ENCODE assay signal across 24 cellular contexts in the genomic region with DNA sequence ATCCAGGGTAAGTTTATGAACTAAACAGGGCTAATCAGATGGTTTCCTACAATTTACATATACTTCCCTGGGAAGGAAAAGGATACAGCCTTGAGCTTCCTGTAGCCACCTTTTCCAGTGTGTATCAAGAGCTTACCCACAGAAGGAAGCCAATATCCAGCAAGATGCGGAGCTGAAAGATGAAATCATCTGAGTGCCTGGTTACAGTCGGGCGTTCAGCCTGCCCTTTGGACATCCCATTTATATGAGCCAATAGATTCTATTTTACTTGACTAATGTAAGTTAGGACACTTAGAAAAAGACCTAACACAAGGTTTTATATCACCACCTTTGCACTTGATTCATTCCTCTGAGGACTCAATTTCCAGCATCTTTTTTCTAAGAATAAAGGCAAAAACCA.
"Had no signal": no experiment of that assay in that cellular context is flagged by ENCODE, and none has a peak within 500 bp of the region (broad histone marks: within the 10 kb centered on the region; RNA-seq: fewer than 3 reads in every experiment).

No MANE protein-coding gene starts in this region.

- H3K9me3 ChIP-seq: pancreas, psoas muscle, right lobe of liver, sigmoid colon, spleen, suprapubic skin, testis, tibial artery, transverse colon, upper lobe of right lung, uterus had no signal

- H2AFZ ChIP-seq: neural progenitor cell had no signal

- H3K27ac ChIP-seq: pancreas, psoas muscle, right lobe of liver, spleen, suprapubic skin, testis, tibial artery, upper lobe of right lung, uterus had no signal

- ATAC-seq: naive thymus-derived CD4-positive, alpha-beta T cell; pancreas; psoas muscle; right cardiac atrium; right lobe of liver; stimulated activated naive CD8-positive, alpha-beta T cell treated with anti-CD3 and anti-CD28 coated beads, Interleukin-15, amount 100 ng/mL, for 72 hours; stimulated activated naive CD8-positive, alpha-beta T cell treated with anti-CD3 and anti-CD28 coated beads, Interleukin-15, Interleukin-2, amounts not matched to agents 100 U/mL and 50 U/mL, for 24 hours; upper lobe of right lung had no signal

- H3K27me3 ChIP-seq: neural progenitor cell, pancreas, right lobe of liver, sigmoid colon, spleen, suprapubic skin, testis, tibial artery, transverse colon, upper lobe of right lung, uterus had no signal

- H3K4me3 ChIP-seq: neural progenitor cell, pancreas, psoas muscle, right lobe of liver, sigmoid colon, smooth muscle cell, spleen, suprapubic skin, testis, tibial artery, transverse colon, upper lobe of right lung, uterus had no signal

- FAIRE-seq: pancreas had no signal

- DNase-seq: naive thymus-derived CD4-positive, alpha-beta T cell; pancreas; psoas muscle; right cardiac atrium; right lobe of liver; sigmoid colon; spleen; stimulated activated CD4-positive, alpha-beta T cell treated with anti-CD3 and anti-CD28 coated beads, Interleukin-12 subunit alpha, Interleukin-12 subunit beta, amount 100 ng/mL, for 4 hours; stimulated activated CD4-positive, alpha-beta T cell treated with anti-CD3 and anti-CD28 coated beads, Interleukin-1b, Interleukin-23, amount 100 ng/mL, for 48 hours; stimulated activated CD4-positive, alpha-beta T cell treated with anti-CD3 and anti-CD28 coated beads, Interleukin-4, amount 100 ng/mL, for 1 hour; stimulated activated CD4-positive, alpha-beta T cell treated with anti-CD3 and anti-CD28 coated beads, Interleukin-4, amount 100 ng/mL, for 4 hours; stimulated activated CD8-positive, alpha-beta memory T cell treated with anti-CD3 and anti-CD28 coated beads, Interleukin-4, amount 100 ng/mL, for 48 hours; stimulated activated naive CD4-positive, alpha-beta T cell; stimulated activated naive CD8-positive, alpha-beta T cell treated with anti-CD3 and anti-CD28 coated beads, Interleukin-15, amount 100 ng/mL, for 72 hours; stimulated activated naive CD8-positive, alpha-beta T cell treated with anti-CD3 and anti-CD28 coated beads, Interleukin-15, Interleukin-2, amounts not matched to agents 100 U/mL and 50 U/mL, for 24 hours; substantia nigra; testis; tibial artery; transverse colon; upper lobe of right lung; uterus had no signal

- H3K9ac ChIP-seq: neural progenitor cell had no signal

- H3K36me3 ChIP-seq: neural progenitor cell, pancreas, right lobe of liver, sigmoid colon, spleen, suprapubic skin, tibial artery, transverse colon, upper lobe of right lung, uterus had no signal

- H3K4me1 ChIP-seq: pancreas, psoas muscle, right lobe of liver, suprapubic skin, testis, tibial artery, upper lobe of right lung, uterus had no signal

- H3K4me2 ChIP-seq: neural progenitor cell, smooth muscle cell had no signal
